ENCODE assay signal across 27 cellular contexts in the genomic region with DNA sequence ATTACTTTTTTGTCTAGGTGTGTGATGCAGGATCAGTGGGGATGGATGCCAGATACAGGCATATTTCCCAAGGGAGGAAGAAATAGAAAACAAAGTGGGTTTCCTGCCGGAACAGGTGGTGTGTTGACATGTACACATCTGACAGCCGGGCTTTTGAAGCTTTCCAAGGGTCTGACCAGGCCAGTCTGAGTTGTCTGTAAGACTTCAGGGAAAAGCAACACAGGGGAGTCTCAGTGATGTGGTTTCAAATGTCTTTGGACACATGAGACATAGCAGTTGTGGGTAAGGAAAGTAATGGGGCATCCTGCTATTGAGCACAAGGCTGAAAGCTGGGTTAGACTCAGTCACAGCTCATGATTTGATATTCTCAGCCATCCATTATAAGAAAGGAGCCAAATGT.
"Had no signal": no experiment of that assay in that cellular context is flagged by ENCODE, and none has a peak within 500 bp of the region (broad histone marks: within the 10 kb centered on the region; RNA-seq: fewer than 3 reads in every experiment).

No MANE protein-coding gene starts in this region.

- DNase-seq: activated CD4-positive, alpha-beta T cell treated with anti-CD3 and anti-CD28 coated beads, Interleukin-2, amount 10 ng/mL, durations not matched to agents 7 days and 5 days; activated CD4-positive, CD25-positive, alpha-beta regulatory T cell treated with anti-CD3 and anti-CD28 coated beads, Interleukin-2, amount 50 U/mL, for 72 hours; activated CD8-positive, alpha-beta memory T cell treated with anti-CD3 and anti-CD28 coated beads, Interleukin-2, amount 10 ng/mL, durations not matched to agents 7 days and 5 days; activated CD8-positive, alpha-beta T cell treated with anti-CD3 and anti-CD28 coated beads for 36 hours; activated effector memory CD4-positive, alpha-beta T cell treated with anti-CD3 and anti-CD28 coated beads, Interleukin-2, amount 50 U/mL, for 16 hours; activated naive CD4-positive, alpha-beta T cell treated with anti-CD3 and anti-CD28 coated beads, Interleukin-2, amount 10 ng/mL, durations not matched to agents 7 days and 5 days; activated T-cell treated with anti-CD3 and anti-CD28 coated beads for 4 hours; brain microvascular endothelial cell; central memory CD4-positive, alpha-beta T cell; gastrocnemius medialis; hippocampal formation; left ventricle myocardium superior; mammary epithelial cell; natural killer cell; ovary; psoas muscle; right cardiac atrium; stimulated activated CD4-positive, alpha-beta T cell treated with anti-CD3 and anti-CD28 coated beads, Interleukin-1b, Interleukin-23, amount 100 ng/mL, for 48 hours; stimulated activated naive CD8-positive, alpha-beta T cell treated with anti-CD3 and anti-CD28 coated beads, Interleukin-15, amount 100 ng/mL, for 72 hours; transverse colon; uterus; WERI-Rb-1 had no signal

- H3K27ac Mint-ChIP-seq: activated CD4-positive, alpha-beta T cell treated with anti-CD3 and anti-CD28 coated beads, Interleukin-2, amount 10 ng/mL, durations not matched to agents 7 days and 5 days; activated CD8-positive, alpha-beta memory T cell treated with anti-CD3 and anti-CD28 coated beads, Interleukin-2, amount 10 ng/mL, durations not matched to agents 7 days and 5 days; activated CD8-positive, alpha-beta T cell treated with anti-CD3 and anti-CD28 coated beads for 36 hours; activated naive CD4-positive, alpha-beta T cell treated with anti-CD3 and anti-CD28 coated beads, Interleukin-2, amount 10 ng/mL, durations not matched to agents 7 days and 5 days; mesothelial cell of epicardium; natural killer cell; stimulated activated naive CD8-positive, alpha-beta T cell treated with anti-CD3 and anti-CD28 coated beads, Interleukin-15, amount 100 ng/mL, for 72 hours had no signal

- H3K27me3 Mint-ChIP-seq: stimulated activated naive CD8-positive, alpha-beta T cell treated with anti-CD3 and anti-CD28 coated beads, Interleukin-15, amount 100 ng/mL, for 72 hours had no signal

- H3K4me3 ChIP-seq: ascending aorta, esophagus muscularis mucosa, gastrocnemius medialis, ovary, psoas muscle, skin epidermis, transverse colon, uterus had no signal

- H3K9me3 Mint-ChIP-seq: activated CD8-positive, alpha-beta T cell treated with anti-CD3 and anti-CD28 coated beads for 36 hours; natural killer cell had no signal

- H3K4me3 Mint-ChIP-seq: activated CD4-positive, alpha-beta T cell treated with anti-CD3 and anti-CD28 coated beads, Interleukin-2, amount 10 ng/mL, durations not matched to agents 7 days and 5 days; activated CD8-positive, alpha-beta memory T cell treated with anti-CD3 and anti-CD28 coated beads, Interleukin-2, amount 10 ng/mL, durations not matched to agents 7 days and 5 days; activated CD8-positive, alpha-beta T cell treated with anti-CD3 and anti-CD28 coated beads for 36 hours; activated naive CD4-positive, alpha-beta T cell treated with anti-CD3 and anti-CD28 coated beads, Interleukin-2, amount 10 ng/mL, durations not matched to agents 7 days and 5 days; mesothelial cell of epicardium; natural killer cell; stimulated activated naive CD8-positive, alpha-beta T cell treated with anti-CD3 and anti-CD28 coated beads, Interleukin-15, amount 100 ng/mL, for 72 hours had no signal

- H3K9me3 ChIP-seq: neutrophil, ovary, psoas muscle, uterus had no signal

- H3K4me1 ChIP-seq: ascending aorta, esophagus muscularis mucosa, gastrocnemius medialis, psoas muscle, transverse colon, uterus had no signal

- H3K27ac ChIP-seq: ascending aorta, brain microvascular endothelial cell, esophagus muscularis mucosa, gastrocnemius medialis, neutrophil, ovary, psoas muscle, skin epidermis, transverse colon, uterus, WERI-Rb-1 had no signal

- H3K36me3 Mint-ChIP-seq: activated CD8-positive, alpha-beta memory T cell treated with anti-CD3 and anti-CD28 coated beads, Interleukin-2, amount 10 ng/mL, durations not matched to agents 7 days and 5 days; activated naive CD4-positive, alpha-beta T cell treated with anti-CD3 and anti-CD28 coated beads, Interleukin-2, amount 10 ng/mL, durations not matched to agents 7 days and 5 days; natural killer cell had no signal

- H3K4me1 Mint-ChIP-seq: activated CD4-positive, alpha-beta T cell treated with anti-CD3 and anti-CD28 coated beads, Interleukin-2, amount 10 ng/mL, durations not matched to agents 7 days and 5 days; activated CD8-positive, alpha-beta memory T cell treated with anti-CD3 and anti-CD28 coated beads, Interleukin-2, amount 10 ng/mL, durations not matched to agents 7 days and 5 days; activated naive CD4-positive, alpha-beta T cell treated with anti-CD3 and anti-CD28 coated beads, Interleukin-2, amount 10 ng/mL, durations not matched to agents 7 days and 5 days; natural killer cell; stimulated activated naive CD8-positive, alpha-beta T cell treated with anti-CD3 and anti-CD28 coated beads, Interleukin-15, amount 100 ng/mL, for 72 hours had no signal

- H3K27me3 ChIP-seq: ascending aorta, brain microvascular endothelial cell, esophagus muscularis mucosa, gastrocnemius medialis, neutrophil, ovary, transverse colon, uterus had no signal

- ATAC-seq: activated CD8-positive, alpha-beta memory T cell treated with anti-CD3 and anti-CD28 coated beads, Interleukin-2, amount 10 ng/mL, durations not matched to agents 7 days and 5 days; activated CD8-positive, alpha-beta T cell treated with anti-CD3 and anti-CD28 coated beads for 36 hours; gastrocnemius medialis; left ventricle myocardium superior; natural killer cell; right cardiac atrium; stimulated activated naive CD8-positive, alpha-beta T cell treated with anti-CD3 and anti-CD28 coated beads, Interleukin-15, amount 100 ng/mL, for 72 hours had no signal

- H3K36me3 ChIP-seq: ascending aorta, brain microvascular endothelial cell, esophagus muscularis mucosa, gastrocnemius medialis, neutrophil, ovary, transverse colon, uterus, WERI-Rb-1 had no signal
